ENCODE assay signal across 21 cellular contexts in genomic region chr7:69843653-69844052, GRCh38.
A peak's percentile ranks its signal among the peaks of the same experiment; 100 is the strongest.
DNase-seq lines count a peak whose midpoint lies in the region; ATAC-seq, FAIRE-seq and TF ChIP-seq lines count a peak whose summit lies in the region.
"Had no signal": no experiment of that assay in that cellular context is flagged by ENCODE, and none has a peak within 500 bp of the region (broad histone marks: within the 10 kb centered on the region; RNA-seq: fewer than 3 reads in every experiment).

No MANE protein-coding gene starts in this region.

- no peak overlapping the region for H3K27ac Mint-ChIP-seq in activated T-helper 1 cell treated with anti-CD3 and anti-CD28 coated beads, Interleukin-12 subunit alpha, Interleukin-12 subunit beta, Interleukin-2, Interleukin-4 antibody, amounts not matched to agents 30 ng/mL and 10 ng/mL and 1 ng/mL, durations not matched to agents 14 hours and 24 hours and 36 hours
- no peak overlapping the region for H3K27ac Mint-ChIP-seq in activated CD4-positive, alpha-beta T cell treated with anti-CD3 and anti-CD28 coated beads for 36 hours
- no peak overlapping the region for H3K27ac Mint-ChIP-seq in Calu3 (ENCODE audit: unreplicated experiment)
- H3K27ac Mint-ChIP-seq: nephron progenitor cell had no signal

- H3K9ac ChIP-seq in Karpas-422 (ENCODE audit: low read length): no peak overlapping the region

- H3K27ac ChIP-seq in Karpas-422 (ENCODE audit: low read length): no peak overlapping the region
- H3K27ac ChIP-seq: left ventricle myocardium inferior, SK-N-MC had no signal

- TF ChIP-seq CTCF in Calu3 (IDR thresholded peaks at IDR 0.05; ENCODE audit: unreplicated experiment): no peak

- no peaks in the 10 kb centered on the region for H3K9me3 ChIP-seq in Karpas-422 (ENCODE audit: low read length)
- H3K9me3 ChIP-seq: left ventricle myocardium inferior had no signal

- peaks cover 3% of the 10 kb centered on the region for H3K27me3 Mint-ChIP-seq in activated T-helper 1 cell treated with anti-CD3 and anti-CD28 coated beads, Interleukin-12 subunit alpha, Interleukin-12 subunit beta, Interleukin-2, Interleukin-4 antibody, amounts not matched to agents 30 ng/mL and 10 ng/mL and 1 ng/mL, durations not matched to agents 14 hours and 24 hours and 36 hours (ENCODE audit: insufficient read depth)
- peaks cover 15% of the 10 kb centered on the region for H3K27me3 Mint-ChIP-seq in activated CD4-positive, alpha-beta T cell treated with anti-CD3 and anti-CD28 coated beads for 36 hours
- no peaks in the 10 kb centered on the region for H3K27me3 Mint-ChIP-seq in Calu3 (ENCODE audit: unreplicated experiment)

- no peaks in the 10 kb centered on the region for H3K36me3 ChIP-seq in Karpas-422 (ENCODE audit: insufficient read depth, low read length)
- H3K36me3 ChIP-seq: left ventricle myocardium inferior had no signal

- no peaks in the 10 kb centered on the region for H3K27me3 ChIP-seq in Karpas-422 (ENCODE audit: low read length)

- H3K79me2 ChIP-seq in Karpas-422 (ENCODE audit: low read length): no peaks in the 10 kb centered on the region

- peaks cover 67% of the 10 kb centered on the region for H3K4me1 ChIP-seq in Karpas-422 (ENCODE audit: low read length)
- H3K4me1 ChIP-seq: left ventricle myocardium inferior had no signal

- H3K9me2 ChIP-seq in Karpas-422 (replicated peaks; ENCODE audit: insufficient read depth, low read length): no peaks in the 10 kb centered on the region

- BruUV-seq in Calu3 (replicated peaks; lab: Mats Ljungman, UMichigan): no TSS peak

- H3K36me3 Mint-ChIP-seq in activated T-helper 1 cell treated with anti-CD3 and anti-CD28 coated beads, Interleukin-12 subunit alpha, Interleukin-12 subunit beta, Interleukin-2, Interleukin-4 antibody, amounts not matched to agents 30 ng/mL and 10 ng/mL and 1 ng/mL, durations not matched to agents 14 hours and 24 hours and 36 hours (ENCODE audit: low read depth): no peaks in the 10 kb centered on the region
- H3K36me3 Mint-ChIP-seq in activated CD4-positive, alpha-beta T cell treated with anti-CD3 and anti-CD28 coated beads for 36 hours (ENCODE audit: low read depth): no peaks in the 10 kb centered on the region
- H3K36me3 Mint-ChIP-seq in Calu3 (ENCODE audit: insufficient read depth, unreplicated experiment): no peaks in the 10 kb centered on the region

- FAIRE-seq in GM18507 (lab: Jason Lieb, UNC): peak; percentile 73
- FAIRE-seq: colon had no signal

- no peak overlapping the region for H3K4me3 ChIP-seq in Karpas-422 (ENCODE audit: low read length)
- H3K4me3 ChIP-seq: left ventricle myocardium inferior, SK-N-MC had no signal

- peak overlapping the region; percentile 7 for H3K4me2 ChIP-seq in Karpas-422 (ENCODE audit: low read depth, low read length, poor library complexity, severe bottlenecking)

- POLR2A ChIA-PET in activated CD4-positive, alpha-beta T cell treated with anti-CD3 and anti-CD28 coated beads for 36 hours (lab: Charles Lee): no interaction called here

- intact Hi-C loops in activated T-helper 1 cell treated with anti-CD3 and anti-CD28 coated beads, Interleukin-12 subunit alpha, Interleukin-12 subunit beta, Interleukin-2, Interleukin-4 antibody, amounts not matched to agents 30 ng/mL and 10 ng/mL and 1 ng/mL, durations not matched to agents 14 hours and 24 hours and 36 hours (cut with micrococcal nuclease): no loop called here
- intact Hi-C loops in activated CD4-positive, alpha-beta T cell treated with anti-CD3 and anti-CD28 coated beads for 36 hours (cut with DNase I, micrococcal nuclease): no loop called here
- intact Hi-C loops in Calu3 (cut with micrococcal nuclease; ENCODE audit: unreplicated experiment): no loop called here

- DNase-seq in GM18507 (ENCODE audit: extremely low spot score, insufficient read length, low read depth) (no peak), Karpas-422 (peak; percentile 62), activated T-cell treated with anti-CD3 and anti-CD28 coated beads for 4 hours (no peak), Calu3 (no peak)
- no peak for DNase-seq in activated T-helper 1 cell treated with anti-CD3 and anti-CD28 coated beads, Interleukin-12 subunit alpha, Interleukin-12 subunit beta, Interleukin-2, Interleukin-4 antibody, amounts not matched to agents 30 ng/mL and 10 ng/mL and 1 ng/mL, durations not matched to agents 14 hours and 24 hours and 36 hours (ENCODE audit: low spot score)
- no peak for DNase-seq in activated CD4-positive, alpha-beta T cell treated with anti-CD3 and anti-CD28 coated beads for 36 hours
- DNase-seq: activated CD4-positive, CD25-positive, alpha-beta regulatory T cell treated with anti-CD3 and anti-CD28 coated beads, Interleukin-2, amount 50 U/mL, for 72 hours; activated T-cell treated with anti-CD3 and anti-CD28 coated beads, Interleukin-2, amount 50 U/mL, for 48 hours; anterior cingulate cortex; DMS153; HCEC 1CT; left ventricle myocardium inferior; MM.1S; NCI-H2171 treated with DMSO at 0.1 percent for 48 hours; nephron progenitor cell; substantia nigra had no signal

- H3K4me3 Mint-ChIP-seq in activated T-helper 1 cell treated with anti-CD3 and anti-CD28 coated beads, Interleukin-12 subunit alpha, Interleukin-12 subunit beta, Interleukin-2, Interleukin-4 antibody, amounts not matched to agents 30 ng/mL and 10 ng/mL and 1 ng/mL, durations not matched to agents 14 hours and 24 hours and 36 hours: no peak overlapping the region
- H3K4me3 Mint-ChIP-seq in activated CD4-positive, alpha-beta T cell treated with anti-CD3 and anti-CD28 coated beads for 36 hours: no peak overlapping the region
- no peak overlapping the region for H3K4me3 Mint-ChIP-seq in Calu3 (ENCODE audit: low read depth, unreplicated experiment)
- H3K4me3 Mint-ChIP-seq: nephron progenitor cell had no signal

- no peak overlapping the region for H2AFZ ChIP-seq in Karpas-422 (ENCODE audit: low read length)

- peaks cover 53% of the 10 kb centered on the region; the same call in 1 of the 2 replicates for H4K20me1 ChIP-seq in Karpas-422 (ENCODE audit: insufficient read depth, low read depth, low read length)

- CTCF ChIA-PET in activated CD4-positive, alpha-beta T cell treated with anti-CD3 and anti-CD28 coated beads for 36 hours (lab: Charles Lee): no interaction called here
- CTCF ChIA-PET in Calu3 (lab: Charles Lee): no interaction called here

- ATAC-seq in GM21367 (IDR thresholded peaks at IDR 0.05; ENCODE audit: unreplicated experiment): peak; percentile 42
- ATAC-seq in HG02884 (IDR thresholded peaks at IDR 0.05; ENCODE audit: unreplicated experiment): peak; percentile 45
- ATAC-seq in activated CD4-positive, alpha-beta T cell treated with anti-CD3 and anti-CD28 coated beads for 36 hours: no peak
- ATAC-seq: esophagus mucosa had no signal

- no peaks in the 10 kb centered on the region for H3K4me1 Mint-ChIP-seq in activated T-helper 1 cell treated with anti-CD3 and anti-CD28 coated beads, Interleukin-12 subunit alpha, Interleukin-12 subunit beta, Interleukin-2, Interleukin-4 antibody, amounts not matched to agents 30 ng/mL and 10 ng/mL and 1 ng/mL, durations not matched to agents 14 hours and 24 hours and 36 hours (ENCODE audit: low read depth)
- no peaks in the 10 kb centered on the region for H3K4me1 Mint-ChIP-seq in activated CD4-positive, alpha-beta T cell treated with anti-CD3 and anti-CD28 coated beads for 36 hours
- H3K4me1 Mint-ChIP-seq in Calu3 (ENCODE audit: low read depth, unreplicated experiment): no peaks in the 10 kb centered on the region

- H3K9me3 Mint-ChIP-seq in activated T-helper 1 cell treated with anti-CD3 and anti-CD28 coated beads, Interleukin-12 subunit alpha, Interleukin-12 subunit beta, Interleukin-2, Interleukin-4 antibody, amounts not matched to agents 30 ng/mL and 10 ng/mL and 1 ng/mL, durations not matched to agents 14 hours and 24 hours and 36 hours: no peaks in the 10 kb centered on the region
- H3K9me3 Mint-ChIP-seq in activated CD4-positive, alpha-beta T cell treated with anti-CD3 and anti-CD28 coated beads for 36 hours (ENCODE audit: low read depth): no peaks in the 10 kb centered on the region
- H3K9me3 Mint-ChIP-seq in Calu3 (ENCODE audit: low read depth, unreplicated experiment): peaks cover 6% of the 10 kb centered on the region
- H3K9me3 Mint-ChIP-seq: nephron progenitor cell had no signal
